8 cellular contexts compared by ENCODE assay signal in the genomic region with DNA sequence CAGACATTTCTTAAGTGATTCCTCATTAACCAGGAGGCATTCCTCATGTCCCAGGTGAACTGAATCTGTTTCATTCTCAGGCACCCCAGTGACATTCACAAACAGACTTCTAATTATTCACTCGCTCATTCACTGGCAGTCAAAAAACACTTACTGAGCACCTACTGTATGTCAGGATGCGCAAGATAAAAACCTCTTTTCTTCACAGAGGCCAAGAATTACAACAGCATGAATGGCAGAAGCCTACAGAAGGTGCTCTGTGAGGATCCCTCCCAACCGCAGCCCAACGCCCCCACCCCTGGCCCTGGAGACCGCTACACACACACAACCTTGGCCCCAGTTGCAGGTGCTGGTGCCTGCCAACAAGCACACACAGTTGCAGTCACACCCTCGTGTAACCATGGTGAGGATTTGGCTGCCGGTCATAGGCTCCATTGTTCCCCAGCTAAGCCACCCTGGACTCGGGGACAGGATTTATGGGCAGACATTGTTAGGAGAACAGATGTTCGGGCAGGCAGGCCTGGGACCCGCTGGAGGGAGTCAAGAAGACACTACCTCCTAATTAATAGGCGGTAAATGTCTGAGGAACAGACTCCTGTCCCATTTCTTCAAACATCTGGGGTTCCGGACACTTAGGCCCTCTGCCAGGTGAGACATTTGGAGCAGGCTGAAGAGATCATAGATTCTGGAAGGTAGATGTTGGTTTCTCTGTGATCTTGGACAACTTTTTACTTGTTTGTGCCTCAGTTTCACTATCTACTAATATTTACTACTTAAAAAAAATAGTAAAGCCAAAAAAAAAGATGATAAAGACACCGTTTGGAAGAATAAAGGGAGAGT. TPM values are rescaled to one million over a fixed set of nuclear protein-coding genes. Genes with fewer than 3 reads are reported as not detected.
DNase-seq lines count a peak whose midpoint lies in the region; ATAC-seq, FAIRE-seq and TF ChIP-seq lines count a peak whose summit lies in the region.

No MANE protein-coding gene starts in this region.

- no peak for FAIRE-seq in GM12892 (lab: Jason Lieb, UNC)

- H3K56ac ChIP-seq in IMR-90 (ENCODE audit: extremely low read depth, insufficient read depth, low read length): no peak overlapping the region

- no peak overlapping the region for H3K4me3 ChIP-seq in IMR-90 (ENCODE audit: insufficient read depth, low read depth, low read length)
- H3K4me3 ChIP-seq in heart right ventricle: peak overlapping the region in 2 of 10 donors; percentile 16 to 24
- no peak overlapping the region for H3K4me3 ChIP-seq in skeletal muscle cell (ENCODE audit: low read depth, low read length)

- H3K9me1 ChIP-seq in IMR-90 (ENCODE audit: insufficient read depth, low read length): peaks cover 13% of the 10 kb centered on the region

- intact Hi-C loops in IMR-90 (cut with micrococcal nuclease): no loop called here
- intact Hi-C loops in heart right ventricle (cut with DNase I): loop anchor here in 3 of 10 donors (1.0 to 5.0 kb wide), 3 partner anchors 19 to 43 kb away; partner anchors contain the start of gene CUEDC1 (in 1 of the 3)

- H4K8ac ChIP-seq in IMR-90 (ENCODE audit: low read depth in 2 of 2, low read length in 2 of 2): no peak overlapping the region

- no peak overlapping the region for H3K4ac ChIP-seq in IMR-90 (ENCODE audit: low read depth, low read length)

- no peak overlapping the region for H3K14ac ChIP-seq in IMR-90 (replicated peaks; ENCODE audit: low read depth, low read length)

- no peak overlapping the region for H4K91ac ChIP-seq in IMR-90 (ENCODE audit: insufficient read depth, low read depth, low read length)

- no peak overlapping the region for H2AFZ ChIP-seq in IMR-90 (replicated peaks; ENCODE audit: low read length, poor library complexity)

- H3K27me3 ChIP-seq in IMR-90 (ENCODE audit: control insufficient read depth, insufficient read depth, low read length): no peaks in the 10 kb centered on the region
- H3K27me3 ChIP-seq in heart right ventricle: no peaks in the 10 kb centered on the region

- DNase-seq in IMR-90 (no peak), SHP77 treated with DMSO at 0.1 percent for 48 hours (lab: John Stamatoyannopoulos, UW) (peak; percentile 95), heart right ventricle (peak; percentile 92 to 96), skeletal muscle cell (ENCODE audit: low read depth) (peak; percentile 25), amniotic stem cell (lab: John Stamatoyannopoulos, UW) (no peak), GM12892 (ENCODE audit: insufficient read length) (no peak)

- peaks cover 18% of the 10 kb centered on the region for H3K4me1 ChIP-seq in IMR-90 (ENCODE audit: control insufficient read depth, insufficient read depth, low read length)
- peaks cover 41 to 79% (median 62%) of the 10 kb centered on the region in 9 donors for H3K4me1 ChIP-seq in heart right ventricle

- TF ChIP-seq RAD21 in IMR-90 (IDR thresholded peaks at IDR 0.05; ENCODE audit: low read length): no peak

- H2AK5ac ChIP-seq in IMR-90 (ENCODE audit: low read depth, low read length): 0 out of 2 replicates have a peak overlapping the region, but pooled peaks have one; percentile 11

- H2BK15ac ChIP-seq in IMR-90 (ENCODE audit: low read depth, low read length): no peak overlapping the region

- 88% methylated on average over 2 of the region's 13 CpGs; no CpG with 5 or more reads in 1 of the 2 experiments for WGBS in IMR-90 (ENCODE audit: extremely low coverage in 2 of 2, insufficient read length in 1 of 2), 2 experiments
- 24 to 28% methylated on average over 13 of the region's 13 CpGs for WGBS in heart right ventricle, 2 donors

- in situ Hi-C loops in IMR-90 (cut with MboI; ENCODE audit: low sequenced_read_pairs): no loop called here

- H3K36me3 ChIP-seq in IMR-90 (ENCODE audit: control insufficient read depth, insufficient read depth, low read length) (no peaks in the 10 kb centered on the region), heart right ventricle (no peaks in the 10 kb centered on the region)

- no peak overlapping the region for H4K5ac ChIP-seq in IMR-90 (ENCODE audit: low read depth, low read length)

- CTCF ChIA-PET in IMR-90 (lab: Yijun Ruan, JAX): no interaction called here

- BruUV-seq in IMR-90 (replicated peaks; lab: Mats Ljungman, UMichigan): no TSS peak

- POLR2A ChIA-PET in IMR-90 (lab: Charles Lee; ENCODE audit: unreplicated experiment): no interaction called here

- H3K23ac ChIP-seq in IMR-90 (ENCODE audit: low read depth, low read length): no peak overlapping the region

- no peak overlapping the region for H3K9ac ChIP-seq in IMR-90 (ENCODE audit: low read depth, low read length)

- no peak overlapping the region for H2BK5ac ChIP-seq in IMR-90 (ENCODE audit: low read depth, low read length, poor library complexity, severe bottlenecking)

- dilution Hi-C loops in IMR-90 (cut with HindIII; ENCODE audit: low sequenced_read_pairs, unreplicated experiment): no loop called here

- peaks cover 33 to 70% of the 10 kb centered on the region in 2 experiments for H3K79me1 ChIP-seq in IMR-90 (ENCODE audit: low read depth in 1 of 2, low read length in 2 of 2)

- no peak overlapping the region for H2BK120ac ChIP-seq in IMR-90 (ENCODE audit: low read depth, low read length)

- no peak overlapping the region for H3K18ac ChIP-seq in IMR-90 (ENCODE audit: low read depth, low read length)

- no peak overlapping the region for H2BK20ac ChIP-seq in IMR-90 (ENCODE audit: low read depth, low read length)

- TF ChIP-seq POLR2A in IMR-90 (IDR thresholded peaks at IDR 0.05; ENCODE audit: low read depth, low read length) (no peak), GM12892 (IDR thresholded peaks at IDR 0.05; ENCODE audit: low read depth, low read length) (no peak)

- no peaks in the 10 kb centered on the region for H3K9me3 ChIP-seq in IMR-90 (ENCODE audit: control insufficient read depth, insufficient read depth, low read length)
- no peaks in the 10 kb centered on the region for H3K9me3 ChIP-seq in heart right ventricle

- H3K27ac ChIP-seq in IMR-90 (ENCODE audit: insufficient read depth, low read length) (no peak overlapping the region), heart right ventricle (peak overlapping the region; percentile 4 to 85 (median 72))

- ATAC-seq in IMR-90 (ENCODE audit: low read depth) (no peak), heart right ventricle (peak; percentile 86 to 97 (median 93)), GM21526 (IDR thresholded peaks at IDR 0.05; ENCODE audit: low FRiP score, unreplicated experiment) (no peak), HG02852 (IDR thresholded peaks at IDR 0.05; ENCODE audit: unreplicated experiment) (no peak)

- TF ChIP-seq CTCF in IMR-90 (conservative IDR thresholded peaks at IDR 0.05; ENCODE audit: low read depth, low read length): no peak
- no peak for TF ChIP-seq CTCF in heart right ventricle (IDR thresholded peaks at IDR 0.05)

- no peak overlapping the region for H3K4me2 ChIP-seq in IMR-90 (ENCODE audit: low read depth, low read length)

- no peak overlapping the region for H2AK9ac ChIP-seq in IMR-90 (replicated peaks; ENCODE audit: low read depth, low read length, poor library complexity)

- H4K20me1 ChIP-seq in IMR-90 (ENCODE audit: insufficient read depth, low read length): peaks cover 23% of the 10 kb centered on the region

TF ChIP-seq in IMR-90, 13 proteins besides CTCF, POLR2A, EP300 and RAD21:
- TF ChIP-seq ELK1 (IDR thresholded peaks at IDR 0.05; ENCODE audit: borderline replicate concordance, low read depth, low read length) (no peak), USF2 (IDR thresholded peaks at IDR 0.05; ENCODE audit: low read depth, low read length) (no peak), MAZ (IDR thresholded peaks at IDR 0.05; ENCODE audit: borderline replicate concordance, low read depth, low read length) (no peak)

RNA-seq across cellular contexts. Expression of gene CUEDC1, which starts 43.2 kb away (rescaled TPM):
- total RNA-seq in IMR-90 (2012; rRNA removed) (4.1 and 4.2 TPM in 2 replicates), heart right ventricle (10 to 100 TPM; 38.3 to 65.0 (median 47.2) TPM)
- polyA plus RNA-seq in IMR-90 (2012; rRNA removed) (21.2 and 22.6 TPM in 2 replicates), heart right ventricle (10 to 100 TPM; 26.9 to 33.1 TPM)
- polyA plus RNA-seq in IMR-90 (2012; cell fraction: cytosol; rRNA removed): 16.0 and 18.8 TPM in 2 replicates
- 69.3 and 81.4 TPM in 2 replicates for polyA plus RNA-seq in IMR-90 (2012; cell fraction: nucleus; rRNA removed; ENCODE audit: low replicate concordance)
- polyA plus RNA-seq in GM12892 (2012; ENCODE audit: missing spikeins): 1.2 TPM

Comparison
In these comparisons a context has a peak if more than half of its experiments do, and no peak if none do; other contexts are left out.
1. ATAC-seq: peak in heart right ventricle (8 of 8); none in IMR-90 (single experiment), GM21526 (single experiment) and HG02852 (single experiment).
2. DNase-seq: peak in SHP77 treated with DMSO at 0.1 percent for 48 hours (single experiment), heart right ventricle (2 of 2) and skeletal muscle cell (single experiment); none in IMR-90 (single experiment), amniotic stem cell (single experiment) and GM12892 (single experiment).